8 cellular contexts compared by ENCODE assay signal in genomic region chr4:1872918-1873269, GRCh38. TPM values are rescaled to one million over a fixed set of nuclear protein-coding genes. Genes with fewer than 3 reads are reported as not detected.
DNase-seq lines count a peak whose midpoint lies in the region; ATAC-seq and TF ChIP-seq lines count a peak whose summit lies in the region.

No MANE protein-coding gene starts in this region.

- H3K4me3 Mint-ChIP-seq in activated T-cell treated with anti-CD3 and anti-CD28 coated beads, Interleukin-2, amount 50 U/mL, for 72 hours, result peak overlapping the region; percentile 96 to 98

- TF ChIP-seq CTCF in kidney epithelial cell (IDR thresholded peaks at IDR 0.05; ENCODE audit: insufficient read depth, low read length, poor library complexity, severe bottlenecking) (no peak), heart right ventricle (IDR thresholded peaks at IDR 0.05) (no peak)

- H3K36me3 Mint-ChIP-seq in activated T-cell treated with anti-CD3 and anti-CD28 coated beads, Interleukin-2, amount 50 U/mL, for 72 hours (ENCODE audit: insufficient read depth in 2 of 2), result peaks cover 4 to 9% of the 10 kb centered on the region in 2 donors

- no peaks in the 10 kb centered on the region for H3K9me3 Mint-ChIP-seq in activated T-cell treated with anti-CD3 and anti-CD28 coated beads, Interleukin-2, amount 50 U/mL, for 72 hours

- no peaks in the 10 kb centered on the region for H3K27me3 Mint-ChIP-seq in activated T-cell treated with anti-CD3 and anti-CD28 coated beads, Interleukin-2, amount 50 U/mL, for 72 hours (ENCODE audit: low read depth)

- peak overlapping the region; percentile 92 for H3K27ac Mint-ChIP-seq in activated T-cell treated with anti-CD3 and anti-CD28 coated beads, Interleukin-2, amount 50 U/mL, for 72 hours

- intact Hi-C loops in heart right ventricle (cut with DNase I), result no loop called here

- H3K4me3 ChIP-seq in kidney epithelial cell (ENCODE audit: low read depth, low read length) (peak overlapping the region; percentile 90), heart right ventricle (peak overlapping the region in 5 of 10 donors; percentile 72 to 88 (median 84))

- ATAC-seq in activated T-cell treated with anti-CD3 and anti-CD28 coated beads, Interleukin-2, amount 50 U/mL, for 72 hours (replicated peaks in 1 of 2), result peak; percentile 45 to 46
- ATAC-seq in heart right ventricle (no peak), GM21381 (IDR thresholded peaks at IDR 0.05; ENCODE audit: unreplicated experiment) (no peak)

- 39 to 45% methylated on average over 2 of the region's 2 CpGs for WGBS in heart right ventricle, 2 donors

- H3K4me1 ChIP-seq in heart right ventricle, result peaks cover 0 to 30% (median 21%) of the 10 kb centered on the region in 9 donors

- H3K9me3 ChIP-seq in heart right ventricle, result no peaks in the 10 kb centered on the region

- H3K36me3 ChIP-seq in kidney epithelial cell (ENCODE audit: control insufficient read depth, insufficient read depth, low read length), result no peaks in the 10 kb centered on the region
- no peaks in the 10 kb centered on the region for H3K36me3 ChIP-seq in heart right ventricle

- no peaks in the 10 kb centered on the region for H3K27me3 ChIP-seq in kidney epithelial cell (ENCODE audit: control insufficient read depth, insufficient read depth, low read length)
- no peaks in the 10 kb centered on the region for H3K27me3 ChIP-seq in heart right ventricle

- peaks cover 66% of the 10 kb centered on the region for H3K4me1 Mint-ChIP-seq in activated T-cell treated with anti-CD3 and anti-CD28 coated beads, Interleukin-2, amount 50 U/mL, for 72 hours (ENCODE audit: low read depth)

- DNase-seq in AG20443 (ENCODE audit: low spot score) (peak; percentile 53), HCEC 1CT (peak; percentile 65), kidney epithelial cell (ENCODE audit: low read depth) (no peak), D341Med (ENCODE audit: low spot score) (no peak), heart right ventricle (no peak), NCI-H2081 (lab: John Stamatoyannopoulos, UW) (no peak)
- peak; percentile 55 to 56 for DNase-seq in activated T-cell treated with anti-CD3 and anti-CD28 coated beads, Interleukin-2, amount 50 U/mL, for 72 hours

- peak overlapping the region in 4 of 10 donors; percentile 2 to 90 (median 10) for H3K27ac ChIP-seq in heart right ventricle

RNA-seq across cellular contexts. Expression of gene NSD2, which starts 1.7 kb away (rescaled TPM):
- 100 to 1,000 TPM; 232 to 268 TPM for total RNA-seq in activated T-cell treated with anti-CD3 and anti-CD28 coated beads, Interleukin-2, amount 50 U/mL, for 72 hours
- total RNA-seq in kidney epithelial cell, result 62.4 and 68.5 TPM in 2 replicates
- total RNA-seq in heart right ventricle, result 10 to 100 TPM; 32.3 to 64.4 (median 46.0) TPM
- 1 to 10 TPM; 7.7 to 9.9 TPM for polyA plus RNA-seq in heart right ventricle

RNA-seq across cellular contexts. Expression of gene LETM1, which starts 16.9 kb away (rescaled TPM):
- total RNA-seq in activated T-cell treated with anti-CD3 and anti-CD28 coated beads, Interleukin-2, amount 50 U/mL, for 72 hours, result 10 to 100 TPM; 28.2 to 40.3 TPM
- total RNA-seq in kidney epithelial cell, result 41.5 and 49.0 TPM in 2 replicates
- 10 to 100 TPM; 35.3 to 53.1 (median 42.6) TPM for total RNA-seq in heart right ventricle
- 10 to 100 TPM; 23.4 to 23.8 TPM for polyA plus RNA-seq in heart right ventricle

Comparison
In these comparisons a context has a peak if more than half of its experiments do, and no peak if none do; other contexts are left out.
1. DNase-seq: peak in AG20443 (single experiment), HCEC 1CT (single experiment) and activated T-cell treated with anti-CD3 and anti-CD28 coated beads, Interleukin-2, amount 50 U/mL, for 72 hours (2 of 2); none in kidney epithelial cell (single experiment), D341Med (single experiment), heart right ventricle (0 of 2) and NCI-H2081 (0 of 2).
2. ATAC-seq: peak in activated T-cell treated with anti-CD3 and anti-CD28 coated beads, Interleukin-2, amount 50 U/mL, for 72 hours (2 of 2); none in heart right ventricle (0 of 8) and GM21381 (single experiment).